22 cellular contexts compared by ENCODE assay signal in genomic region chr2:132937629-132938028, GRCh38.
DNase-seq lines count a peak whose midpoint lies in the region; ATAC-seq and TF ChIP-seq lines count a peak whose summit lies in the region.
"Had no signal": no experiment of that assay in that cellular context is flagged by ENCODE, and none has a peak within 500 bp of the region (broad histone marks: within the 10 kb centered on the region; RNA-seq: fewer than 3 reads in every experiment).

No MANE protein-coding gene starts in this region.

- no peak overlapping the region for H3K4me3 ChIP-seq in HEK293 (ENCODE audit: low read depth, low read length)
- H3K4me3 ChIP-seq in astrocyte of the spinal cord (ENCODE audit: low read depth, low read length), result no peak overlapping the region
- H3K4me3 ChIP-seq: GM12878, GM23338 had no signal

- DNase-seq in AG20443 (ENCODE audit: low spot score) (peak; percentile 13), astrocyte of the spinal cord (ENCODE audit: low read depth, low spot score) (peak; percentile 53), hepatic stellate cell (ENCODE audit: low spot score) (peak; percentile 25), NCI-H1417 (lab: John Stamatoyannopoulos, UW) (no peak)
- DNase-seq: activated CD4-positive, alpha-beta memory T cell treated with anti-CD3 and anti-CD28 coated beads for 36 hours; activated CD4-positive, CD25-positive, alpha-beta regulatory T cell treated with anti-CD3 and anti-CD28 coated beads, Interleukin-2, amount 50 U/mL, for 72 hours; activated naive CD4-positive, alpha-beta T cell; activated naive CD8-positive, alpha-beta T cell treated with anti-CD3 and anti-CD28 coated beads, Interleukin-2, amount 50 U/mL, for 24 hours; NCI-H1436 treated with DMSO at 0.1 percent for 48 hours; NCI-H2081 treated with DMSO at 0.1 percent for 48 hours; NCI-H2227 treated with DMSO at 0.1 percent for 48 hours; stimulated activated naive CD4-positive, alpha-beta T cell; T-helper 2 cell had no signal

- CTCF ChIA-PET in HEK293 (lab: Yijun Ruan, JAX), result no interaction called here

- H3K36me3 ChIP-seq in HEK293 (ENCODE audit: control insufficient read depth in 2 of 2, insufficient read depth in 1 of 2, low read length in 2 of 2), result no peaks in the 10 kb centered on the region

- H3K4me1 ChIP-seq in HEK293 (ENCODE audit: control insufficient read depth, insufficient read depth, low read length), result no peaks in the 10 kb centered on the region; the same call in 1 of the 2 replicates

- no peaks in the 10 kb centered on the region for H3K9me3 ChIP-seq in HEK293 (ENCODE audit: control insufficient read depth, insufficient read depth, low read depth, low read length)

- H3K27ac ChIP-seq in HEK293 (ENCODE audit: extremely low read depth, low read depth, low read length), result no peak overlapping the region
- H3K27ac ChIP-seq: KMS-11 had no signal

- POLR2A ChIA-PET in HEK293 (lab: Yijun Ruan, JAX), result no interaction called here

- in situ Hi-C loops in astrocyte of the spinal cord (cut with HindIII; ENCODE audit: low sequenced_read_pairs), result no loop called here

- TF ChIP-seq CTCF in HEK293 (tag by site-specific recombination; IDR thresholded peaks at IDR 0.05) (no peak), astrocyte of the spinal cord (IDR thresholded peaks at IDR 0.05; ENCODE audit: low read depth, low read length) (no peak)

- ATAC-seq in HG03571 (IDR thresholded peaks at IDR 0.05; ENCODE audit: unreplicated experiment) (no peak), HG02588 (IDR thresholded peaks at IDR 0.05; ENCODE audit: unreplicated experiment) (no peak)
- no peak for ATAC-seq in activated CD4-positive, CD25-positive, alpha-beta regulatory T cell treated with anti-CD3 and anti-CD28 coated beads, Interleukin-2, amount 50 U/mL, for 24 hours
- ATAC-seq: activated naive CD8-positive, alpha-beta T cell treated with anti-CD3 and anti-CD28 coated beads, Interleukin-2, amount 50 U/mL, for 24 hours; GM23338; left lobe of liver; Right ventricle myocardium inferior had no signal

TF ChIP-seq in HEK293, 187 proteins besides CTCF, POLR2A, EP300 and RAD21:
- peak; percentile 47 for TF ChIP-seq SCRT2 (tag by site-specific recombination; IDR thresholded peaks at IDR 0.05)
- TF ChIP-seq ZNF791 (tag by site-specific recombination; IDR thresholded peaks at IDR 0.05), result no peak
TF ChIP-seq in HEK293: peak in this region for 1.

Comparison
In these comparisons a context has a peak if more than half of its experiments do, and no peak if none do; other contexts are left out.
1. DNase-seq: peak in AG20443 (single experiment), astrocyte of the spinal cord (single experiment) and hepatic stellate cell (single experiment); none in NCI-H1417 (0 of 3).